Comparison of ENCODE assay signal across 31 cellular contexts in genomic region chr1:117260761-117261462, GRCh38. TPM values are rescaled to one million over a fixed set of nuclear protein-coding genes. Genes with fewer than 3 reads are reported as not detected.
"Had no signal": no experiment of that assay in that cellular context is flagged by ENCODE, and none has a peak within 500 bp of the region (broad histone marks: within the 10 kb centered on the region; RNA-seq: fewer than 3 reads in every experiment).

No MANE protein-coding gene starts in this region.

- H3K4me3 Mint-ChIP-seq: activated CD4-positive, alpha-beta memory T cell treated with anti-CD3 and anti-CD28 coated beads, Interleukin-2, amount 10 ng/mL, durations not matched to agents 7 days and 5 days; activated CD4-positive, alpha-beta T cell treated with anti-CD3 and anti-CD28 coated beads, Interleukin-2, amount 10 ng/mL, durations not matched to agents 7 days and 5 days; activated T-cell treated with anti-CD3 and anti-CD28 coated beads, Interleukin-2, amount 50 U/mL, for 24 hours; effector memory CD8-positive, alpha-beta T cell; immature natural killer cell; mesothelial cell of epicardium; naive thymus-derived CD4-positive, alpha-beta T cell; stimulated activated naive B cell treated with anti-CD40 and anti-IgM and Interleukin-4, amounts not matched to agents 10 μg/mL and 1 μg/mL and 100 μg/mL, for 72 hours; WTC11 had no signal

- H3K9me3 Mint-ChIP-seq: effector memory CD8-positive, alpha-beta T cell had no signal

- H3K9me3 ChIP-seq: suprapubic skin had no signal

- H3K27ac Mint-ChIP-seq: activated CD4-positive, alpha-beta memory T cell treated with anti-CD3 and anti-CD28 coated beads, Interleukin-2, amount 10 ng/mL, durations not matched to agents 7 days and 5 days; activated CD4-positive, alpha-beta T cell treated with anti-CD3 and anti-CD28 coated beads, Interleukin-2, amount 10 ng/mL, durations not matched to agents 7 days and 5 days; activated T-cell treated with anti-CD3 and anti-CD28 coated beads, Interleukin-2, amount 50 U/mL, for 24 hours; effector memory CD8-positive, alpha-beta T cell; immature natural killer cell; naive thymus-derived CD4-positive, alpha-beta T cell; stimulated activated naive B cell treated with anti-CD40 and anti-IgM and Interleukin-4, amounts not matched to agents 10 μg/mL and 1 μg/mL and 100 μg/mL, for 72 hours; WTC11 had no signal

- H3K4me1 Mint-ChIP-seq: activated CD4-positive, alpha-beta memory T cell treated with anti-CD3 and anti-CD28 coated beads, Interleukin-2, amount 10 ng/mL, durations not matched to agents 7 days and 5 days; activated CD4-positive, alpha-beta T cell treated with anti-CD3 and anti-CD28 coated beads, Interleukin-2, amount 10 ng/mL, durations not matched to agents 7 days and 5 days; immature natural killer cell; naive thymus-derived CD4-positive, alpha-beta T cell; stimulated activated naive B cell treated with anti-CD40 and anti-IgM and Interleukin-4, amounts not matched to agents 10 μg/mL and 1 μg/mL and 100 μg/mL, for 72 hours had no signal

- DNase-seq: activated CD4-positive, alpha-beta memory T cell treated with anti-CD3 and anti-CD28 coated beads, Interleukin-2, amount 10 ng/mL, durations not matched to agents 7 days and 5 days; activated CD4-positive, alpha-beta T cell treated with anti-CD3 and anti-CD28 coated beads for 1 hour; activated CD4-positive, alpha-beta T cell treated with anti-CD3 and anti-CD28 coated beads, Interleukin-2, amount 10 ng/mL, durations not matched to agents 7 days and 5 days; activated CD8-positive, alpha-beta memory T cell treated with anti-CD3 and anti-CD28 coated beads, Interleukin-2, amount 50 U/mL, for 48 hours; activated gamma-delta T cell; activated naive CD4-positive, alpha-beta T cell treated with anti-CD3 and anti-CD28 coated beads, Interleukin-2, amount 50 U/mL, for 16 hours; activated T-cell treated with anti-CD3 and anti-CD28 coated beads, Interleukin-2, amount 50 U/mL, for 24 hours; amniotic stem cell; brain microvascular endothelial cell; effector memory CD8-positive, alpha-beta T cell; head of caudate nucleus; hippocampal formation; immature natural killer cell; naive thymus-derived CD4-positive, alpha-beta T cell; stimulated activated CD4-positive, alpha-beta T cell treated with anti-CD3 and anti-CD28 coated beads, Interleukin-15, amount 100 ng/mL, for 24 hours; stimulated activated CD4-positive, alpha-beta T cell treated with anti-CD3 and anti-CD28 coated beads, Interleukin-2, amount 100 ng/mL, for 24 hours; stimulated activated naive B cell treated with anti-CD40 and anti-IgM and Interleukin-4, amounts not matched to agents 10 μg/mL and 1 μg/mL and 100 μg/mL, for 72 hours; T-helper 2 cell; tibial artery had no signal

- ATAC-seq: effector memory CD8-positive, alpha-beta T cell; naive thymus-derived CD4-positive, alpha-beta T cell; stimulated activated naive B cell treated with anti-CD40 and anti-IgM and Interleukin-4, amounts not matched to agents 10 μg/mL and 1 μg/mL and 100 μg/mL, for 72 hours; WTC11 had no signal

- H3K36me3 Mint-ChIP-seq: immature natural killer cell; stimulated activated naive B cell treated with anti-CD40 and anti-IgM and Interleukin-4, amounts not matched to agents 10 μg/mL and 1 μg/mL and 100 μg/mL, for 72 hours had no signal

- FAIRE-seq: astrocyte, urothelium cell line had no signal

- H3K4me1 ChIP-seq: right atrium auricular region, suprapubic skin, tibial artery had no signal

- H3K36me3 ChIP-seq: brain microvascular endothelial cell, right atrium auricular region, suprapubic skin, tibial artery had no signal

- H3K27me3 ChIP-seq: brain microvascular endothelial cell, right atrium auricular region, suprapubic skin, tibial artery had no signal

- H3K4me3 ChIP-seq: coronary artery, right atrium auricular region, suprapubic skin, tibial artery had no signal

- H3K27ac ChIP-seq: brain microvascular endothelial cell, coronary artery, right atrium auricular region, suprapubic skin, tibial artery had no signal

RNA-seq across cellular contexts. Expression of gene VTCN1, which starts 50.2 kb away (rescaled TPM):
- total RNA-seq: activated CD4-positive, alpha-beta memory T cell treated with anti-CD3 and anti-CD28 coated beads, Interleukin-2, amount 10 ng/mL, durations not matched to agents 7 days and 5 days; activated CD4-positive, alpha-beta T cell treated with anti-CD3 and anti-CD28 coated beads, Interleukin-2, amount 10 ng/mL, durations not matched to agents 7 days and 5 days; cardiac septum; fibroblast of lung; fibroblast of villous mesenchyme; naive thymus-derived CD4-positive, alpha-beta T cell; omental fat pad; pulmonary artery endothelial cell; right atrium auricular region; WTC11 had no signal
- polyA plus RNA-seq: immature natural killer cell; naive thymus-derived CD4-positive, alpha-beta T cell had no signal
